In genomic region chr3:24494616-24495333, GRCh38 we compare ENCODE assay signal across 8 cellular contexts. TPM values are rescaled to one million over a fixed set of nuclear protein-coding genes. Genes with fewer than 3 reads are reported as not detected.
DNase-seq lines count a peak whose midpoint lies in the region; ATAC-seq, FAIRE-seq and TF ChIP-seq lines count a peak whose summit lies in the region.

Gene THRB (minus strand): TSS chr3:24494850.

- peak within 1 kb of the TSS; percentile 55 for H3K4me3 ChIP-seq in HFF-Myc (replicated peaks; ENCODE audit: low read depth, low read length)
- peak within 1 kb of the TSS; percentile 12; the same call in 1 of the 2 replicates for H3K4me3 ChIP-seq in SK-N-MC
- H3K4me3 ChIP-seq in mesodermal cell (ENCODE audit: extremely low read depth, insufficient read depth, low read length, poor library complexity, severe bottlenecking): peak within 1 kb of the TSS; percentile 64
- H3K4me3 ChIP-seq in thyroid gland (replicated peaks in 1 of 3): peak within 1 kb of the TSS; percentile 49 to 96 (median 82)

- DNase-seq in GM12891 (ENCODE audit: insufficient read length, low spot score): peak; percentile 37
- no peak for DNase-seq in HFF-Myc (ENCODE audit: extremely low read depth, low read depth)
- no peak for DNase-seq in SK-N-MC (ENCODE audit: low read depth, low spot score)
- peak; percentile 71 to 74 for DNase-seq in thyroid gland

- H3K27me3 ChIP-seq in thyroid gland: no peaks in the 10 kb centered on the region

- peak; percentile 10 for TF ChIP-seq CTCF in HFF-Myc (IDR thresholded peaks at IDR 0.05; ENCODE audit: low read depth, low read length, missing control alignments)
- TF ChIP-seq CTCF in thyroid gland (IDR thresholded peaks at IDR 0.05): peak in 3 of 6 experiments; percentile 33 to 39 (median 34)

- no peaks in the 10 kb centered on the region for H3K9me3 ChIP-seq in SK-N-MC (ENCODE audit: low read depth, low read length)
- no peaks in the 10 kb centered on the region for H3K9me3 ChIP-seq in mesodermal cell (ENCODE audit: control insufficient read depth, low read length)
- H3K9me3 ChIP-seq in thyroid gland: no peaks in the 10 kb centered on the region

- H3K4me1 ChIP-seq in mesodermal cell (ENCODE audit: control insufficient read depth, insufficient read depth, low read length, poor library complexity, severe bottlenecking) (peaks cover 4% of the 10 kb centered on the region), thyroid gland (peaks cover 9 to 10% of the 10 kb centered on the region in 2 donors)

- intact Hi-C loops in thyroid gland (cut with DNase I): loop anchor here (10.0 kb wide), 2 partner anchors 230 to 500 kb away; no protein-coding TSS in a partner anchor

- H3K36me3 ChIP-seq in SK-N-MC (ENCODE audit: insufficient read depth, low read length): no peaks in the 10 kb centered on the region
- H3K36me3 ChIP-seq in mesodermal cell (ENCODE audit: control insufficient read depth, insufficient read depth, low read length): no peaks in the 10 kb centered on the region
- no peaks in the 10 kb centered on the region for H3K36me3 ChIP-seq in thyroid gland

- H3K27ac ChIP-seq in SK-N-MC (no peak within 1 kb of the TSS), mesodermal cell (ENCODE audit: low read depth, low read length, severe bottlenecking) (no peak within 1 kb of the TSS), thyroid gland (peak within 1 kb of the TSS; percentile 88 to 97 (median 88))

- FAIRE-seq in GM12891 (lab: Jason Lieb, UNC): no peak

- WGBS in mesodermal cell (ENCODE audit: insufficient coverage in 2 of 2), 2 experiments: 0 to 1% methylated on average over 55 to 66 of the region's 82 CpGs
- 1 to 2% methylated on average over 9 to 51 of the region's 82 CpGs for WGBS in thyroid gland, 2 donors

- ATAC-seq in esophagus mucosa (peak; percentile 83), HG03280 (IDR thresholded peaks at IDR 0.05; ENCODE audit: unreplicated experiment) (no peak), GM21737 (IDR thresholded peaks at IDR 0.05; ENCODE audit: unreplicated experiment) (no peak)

- no peak for TF ChIP-seq POLR2A in GM12891 (IDR thresholded peaks at IDR 0.05; ENCODE audit: low read depth, low read length)
- TF ChIP-seq POLR2A in thyroid gland (IDR thresholded peaks at IDR 0.05): peak; percentile 31 to 76

- no peak within 1 kb of the TSS for H3K9ac ChIP-seq in SK-N-MC (ENCODE audit: insufficient read length)

TF ChIP-seq in GM12891, 5 proteins besides CTCF, POLR2A, EP300 and RAD21:
- TF ChIP-seq PAX5 (IDR thresholded peaks at IDR 0.05; ENCODE audit: insufficient read depth, low read length, severe bottlenecking) (no peak), SPI1 (IDR thresholded peaks at IDR 0.05; ENCODE audit: low read depth, low read length) (no peak), POLR2AphosphoS5 (IDR thresholded peaks at IDR 0.05; ENCODE audit: low read depth, low read length) (no peak), TAF1 (IDR thresholded peaks at IDR 0.05; ENCODE audit: low read depth, low read length) (no peak)

RNA-seq across cellular contexts. Expression of gene THRB, which starts in this region (rescaled TPM):
- polyA plus RNA-seq in GM12891 (2012; ENCODE audit: low read depth, missing spikeins): not detected
- total RNA-seq in esophagus mucosa (4.7 TPM), thyroid gland (10 to 100 TPM; 11.1 to 33.2 (median 13.4) TPM)
- polyA plus RNA-seq in mesodermal cell (2013, experiment 1 of 2): 1.1 TPM
- 0.91 TPM for polyA plus RNA-seq in mesodermal cell (2013, experiment 2 of 2)

Comparison
In these comparisons a context has a peak if more than half of its experiments do, and no peak if none do; other contexts are left out.
1. DNase-seq: peak in GM12891 (single experiment) and thyroid gland (2 of 2); none in HFF-Myc (single experiment) and SK-N-MC (single experiment).
2. H3K4me3 ChIP-seq: peak in every context shown above with its lines; median percentile 82 in thyroid gland; 64 in mesodermal cell; 55 in HFF-Myc; 12 in SK-N-MC.
3. H3K27ac ChIP-seq: peak in thyroid gland (3 of 3); none in SK-N-MC (single experiment) and mesodermal cell (single experiment).